ENCODE assay signal across 8 cellular contexts in genomic region chr1:200483491-200484143, GRCh38.
A peak's percentile ranks its signal among the peaks of the same experiment; 100 is the strongest.
DNase-seq lines count a peak whose midpoint lies in the region; ATAC-seq and TF ChIP-seq lines count a peak whose summit lies in the region.

No MANE protein-coding gene starts in this region.

- H3K36me3 ChIP-seq in brain microvascular endothelial cell (replicated peaks), result no peaks in the 10 kb centered on the region

- H3K27me3 Mint-ChIP-seq in nephron progenitor cell (ENCODE audit: low read depth, poor library complexity), result peaks cover 9% of the 10 kb centered on the region

- TF ChIP-seq CTCF in AG09319 (IDR thresholded peaks at IDR 0.05; ENCODE audit: low read depth, low read length) (no peak; the same call in 1 of the 2 replicates), brain microvascular endothelial cell (IDR thresholded peaks at IDR 0.05; ENCODE audit: low read depth, low read length, missing control alignments) (peak; percentile 41), nephron progenitor cell (IDR thresholded peaks at IDR 0.05) (no peak)

- ATAC-seq in GM19328 (IDR thresholded peaks at IDR 0.05; ENCODE audit: unreplicated experiment) (peak; percentile 97), HG03139 (IDR thresholded peaks at IDR 0.05; ENCODE audit: unreplicated experiment) (peak; percentile 98)

- in situ Hi-C loops in brain microvascular endothelial cell (cut with HindIII; ENCODE audit: low pct_ligation_motif_present, low sequenced_read_pairs), result no loop called here

- no peak overlapping the region for H3K27ac Mint-ChIP-seq in nephron progenitor cell

- peaks cover 19% of the 10 kb centered on the region for H3K4me1 Mint-ChIP-seq in nephron progenitor cell

- no peak overlapping the region for H3K27ac ChIP-seq in brain microvascular endothelial cell

- H3K9me3 Mint-ChIP-seq in nephron progenitor cell, result no peaks in the 10 kb centered on the region

- DNase-seq in AG09319 (ENCODE audit: extremely low read depth, low read depth), result peak; percentile 85
- DNase-seq in SW 1271 (lab: John Stamatoyannopoulos, UW), result peak; percentile 78 to 92
- DNase-seq in brain microvascular endothelial cell, result peak; percentile 97
- peak; percentile 90 for DNase-seq in pulmonary artery endothelial cell (ENCODE audit: low read depth, low spot score)
- DNase-seq in NCI-H128 (lab: John Stamatoyannopoulos, UW; ENCODE audit: unreplicated experiment), result no peak
- DNase-seq in nephron progenitor cell, result no peak

- H3K4me3 ChIP-seq in brain microvascular endothelial cell (ENCODE audit: low read depth, low read length), result no peak overlapping the region

- no peaks in the 10 kb centered on the region for H3K36me3 Mint-ChIP-seq in nephron progenitor cell (ENCODE audit: low read depth)

- no peaks in the 10 kb centered on the region for H3K27me3 ChIP-seq in brain microvascular endothelial cell (replicated peaks)

- H3K4me3 Mint-ChIP-seq in nephron progenitor cell, result no peak overlapping the region

Comparison
In these comparisons a context has a peak if more than half of its experiments do, and no peak if none do; other contexts are left out.
1. DNase-seq: peak in AG09319 (single experiment), SW 1271 (2 of 2), brain microvascular endothelial cell (single experiment) and pulmonary artery endothelial cell (single experiment); none in NCI-H128 (single experiment) and nephron progenitor cell (single experiment).